19 cellular contexts compared by ENCODE assay signal in genomic region chr12:8953773-8954402, GRCh38. TPM values are rescaled to one million over a fixed set of nuclear protein-coding genes. Genes with fewer than 3 reads are reported as not detected.
DNase-seq lines count a peak whose midpoint lies in the region; ATAC-seq and TF ChIP-seq lines count a peak whose summit lies in the region.
"Had no signal": no experiment of that assay in that cellular context is flagged by ENCODE, and none has a peak within 500 bp of the region (broad histone marks: within the 10 kb centered on the region; RNA-seq: fewer than 3 reads in every experiment).

No MANE protein-coding gene starts in this region.

- peak overlapping the region in 1 of 2 donors; percentile 48 for H3K27ac Mint-ChIP-seq in activated naive CD4-positive, alpha-beta T cell treated with anti-CD3 and anti-CD28 coated beads, Interleukin-2, amount 50 U/mL, for 72 hours
- peak overlapping the region; percentile 88 to 99 for H3K27ac Mint-ChIP-seq in effector memory CD8-positive, alpha-beta T cell
- H3K27ac Mint-ChIP-seq in stimulated activated naive CD8-positive, alpha-beta T cell treated with anti-CD3 and anti-CD28 coated beads, Interleukin-15, Interleukin-2, amounts not matched to agents 100 ng/mL and 50 ng/mL, for 24 hours, result peak overlapping the region; percentile 96
- H3K27ac Mint-ChIP-seq: dendritic cell treated with granulocyte-macrophage colony-stimulating factor and Interleukin-4, amounts not matched to agents 40 ng/mL and 50 ng/mL, for 4 days; H9; type B pancreatic cell; WTC11 had no signal

- no peaks in the 10 kb centered on the region for H3K27me3 ChIP-seq in prostate gland (replicated peaks; ENCODE audit: insufficient read depth)
- H3K27me3 ChIP-seq: ascending aorta had no signal

- no peak overlapping the region for H3K4me3 ChIP-seq in prostate gland
- H3K4me3 ChIP-seq: ascending aorta, lower lobe of right lung had no signal

- H3K4me3 Mint-ChIP-seq in activated T-cell treated with anti-CD3 and anti-CD28 coated beads, Interleukin-2, amount 50 U/mL, for 4 hours, result peak overlapping the region; percentile 68
- H3K4me3 Mint-ChIP-seq in effector memory CD8-positive, alpha-beta T cell, result peak overlapping the region; percentile 82 to 91
- peak overlapping the region; percentile 59 for H3K4me3 Mint-ChIP-seq in stimulated activated naive CD8-positive, alpha-beta T cell treated with anti-CD3 and anti-CD28 coated beads, Interleukin-15, Interleukin-2, amounts not matched to agents 100 ng/mL and 50 ng/mL, for 24 hours
- H3K4me3 Mint-ChIP-seq: dendritic cell treated with granulocyte-macrophage colony-stimulating factor and Interleukin-4, amounts not matched to agents 40 ng/mL and 50 ng/mL, for 4 days; H9; type B pancreatic cell; WTC11 had no signal

- H3K4me1 ChIP-seq in prostate gland (replicated peaks), result no peaks in the 10 kb centered on the region

- no peak overlapping the region for H3K27ac ChIP-seq in prostate gland
- H3K27ac ChIP-seq: ascending aorta, lower lobe of right lung had no signal

- TF ChIP-seq CTCF in prostate gland (IDR thresholded peaks at IDR 0.05), result no peak

- DNase-seq in activated naive CD4-positive, alpha-beta T cell treated with Interleukin-2 at 50 U/mL for 16 hours, result peak; percentile 72
- no peak for DNase-seq in activated naive CD4-positive, alpha-beta T cell treated with anti-CD3 and anti-CD28 coated beads, Interleukin-2, amount 50 U/mL, for 72 hours (ENCODE audit: low spot score in 2 of 2)
- DNase-seq in activated T-cell treated with anti-CD3 and anti-CD28 coated beads, Interleukin-2, amount 50 U/mL, for 4 hours, result peak; percentile 41
- peak; percentile 47 to 61 (median 52) for DNase-seq in effector memory CD8-positive, alpha-beta T cell
- no peak for DNase-seq in prostate gland (ENCODE audit: low spot score)
- DNase-seq: GF-D8, H9, lower lobe of right lung, NCI-H187 treated with DMSO at 0.1 percent for 48 hours, NCI-H748 treated with DMSO at 0.1 percent for 48 hours had no signal

- peaks cover 26 to 38% of the 10 kb centered on the region in 2 donors for H3K36me3 Mint-ChIP-seq in activated naive CD4-positive, alpha-beta T cell treated with anti-CD3 and anti-CD28 coated beads, Interleukin-2, amount 50 U/mL, for 72 hours
- no peaks in the 10 kb centered on the region for H3K36me3 Mint-ChIP-seq in activated T-cell treated with anti-CD3 and anti-CD28 coated beads, Interleukin-2, amount 50 U/mL, for 4 hours (ENCODE audit: insufficient read depth)
- H3K36me3 Mint-ChIP-seq in effector memory CD8-positive, alpha-beta T cell (ENCODE audit: insufficient read depth), result peaks cover 24% of the 10 kb centered on the region
- peaks cover 19% of the 10 kb centered on the region for H3K36me3 Mint-ChIP-seq in stimulated activated naive CD8-positive, alpha-beta T cell treated with anti-CD3 and anti-CD28 coated beads, Interleukin-15, Interleukin-2, amounts not matched to agents 100 ng/mL and 50 ng/mL, for 24 hours (ENCODE audit: low read depth)

- WGBS in prostate gland, result 87% methylated on average over 8 of the region's 8 CpGs

- no peak for ATAC-seq in activated naive CD4-positive, alpha-beta T cell treated with anti-CD3 and anti-CD28 coated beads, Interleukin-2, amount 50 U/mL, for 72 hours
- ATAC-seq in activated T-cell treated with anti-CD3 and anti-CD28 coated beads, Interleukin-2, amount 50 U/mL, for 4 hours, result no peak
- peak; percentile 54 for ATAC-seq in effector memory CD8-positive, alpha-beta T cell (replicated peaks)
- ATAC-seq in GM18909 (IDR thresholded peaks at IDR 0.05; ENCODE audit: poor library complexity, unreplicated experiment) (no peak), HG02763 (IDR thresholded peaks at IDR 0.05; ENCODE audit: unreplicated experiment) (no peak)
- ATAC-seq: lower lobe of right lung, Right ventricle myocardium inferior, sciatic nerve, WTC11 had no signal

- peaks cover 0 to 12% of the 10 kb centered on the region in 2 donors for H3K9me3 Mint-ChIP-seq in activated naive CD4-positive, alpha-beta T cell treated with anti-CD3 and anti-CD28 coated beads, Interleukin-2, amount 50 U/mL, for 72 hours
- H3K9me3 Mint-ChIP-seq in activated T-cell treated with anti-CD3 and anti-CD28 coated beads, Interleukin-2, amount 50 U/mL, for 4 hours, result peaks cover 5% of the 10 kb centered on the region
- H3K9me3 Mint-ChIP-seq in effector memory CD8-positive, alpha-beta T cell, result no peaks in the 10 kb centered on the region
- peaks cover 8% of the 10 kb centered on the region for H3K9me3 Mint-ChIP-seq in stimulated activated naive CD8-positive, alpha-beta T cell treated with anti-CD3 and anti-CD28 coated beads, Interleukin-15, Interleukin-2, amounts not matched to agents 100 ng/mL and 50 ng/mL, for 24 hours
- H3K9me3 Mint-ChIP-seq: type B pancreatic cell had no signal

- H3K4me1 Mint-ChIP-seq in activated T-cell treated with anti-CD3 and anti-CD28 coated beads, Interleukin-2, amount 50 U/mL, for 4 hours (ENCODE audit: low read depth), result peaks cover 73% of the 10 kb centered on the region
- H3K4me1 Mint-ChIP-seq in effector memory CD8-positive, alpha-beta T cell (ENCODE audit: low read depth in 2 of 2), result peaks cover 45 to 65% of the 10 kb centered on the region in 2 donors
- peaks cover 71% of the 10 kb centered on the region for H3K4me1 Mint-ChIP-seq in stimulated activated naive CD8-positive, alpha-beta T cell treated with anti-CD3 and anti-CD28 coated beads, Interleukin-15, Interleukin-2, amounts not matched to agents 100 ng/mL and 50 ng/mL, for 24 hours (ENCODE audit: low read depth)

- intact Hi-C loops in prostate gland (cut with DNase I), result loop anchor here (5.0 to 10.0 kb wide), 2 partner anchors 47 to 81 kb away; no protein-coding TSS in a partner anchor

- no peak for TF ChIP-seq POLR2A in prostate gland (IDR thresholded peaks at IDR 0.05)

- H3K27me3 Mint-ChIP-seq in activated T-cell treated with anti-CD3 and anti-CD28 coated beads, Interleukin-2, amount 50 U/mL, for 4 hours (ENCODE audit: low read depth), result no peaks in the 10 kb centered on the region
- no peaks in the 10 kb centered on the region for H3K27me3 Mint-ChIP-seq in effector memory CD8-positive, alpha-beta T cell
- H3K27me3 Mint-ChIP-seq in stimulated activated naive CD8-positive, alpha-beta T cell treated with anti-CD3 and anti-CD28 coated beads, Interleukin-15, Interleukin-2, amounts not matched to agents 100 ng/mL and 50 ng/mL, for 24 hours, result no peaks in the 10 kb centered on the region
- H3K27me3 Mint-ChIP-seq: dendritic cell treated with granulocyte-macrophage colony-stimulating factor and Interleukin-4, amounts not matched to agents 40 ng/mL and 50 ng/mL, for 4 days; type B pancreatic cell had no signal

- H3K9me3 ChIP-seq in prostate gland, result no peaks in the 10 kb centered on the region
- H3K9me3 ChIP-seq: ascending aorta, lower lobe of right lung had no signal

- no peaks in the 10 kb centered on the region for H3K36me3 ChIP-seq in prostate gland
- H3K36me3 ChIP-seq: ascending aorta, lower lobe of right lung had no signal

RNA-seq across cellular contexts. Expression of gene M6PR, which starts 4.4 kb away (rescaled TPM):
- total RNA-seq in activated naive CD4-positive, alpha-beta T cell treated with anti-CD3 and anti-CD28 coated beads, Interleukin-2, amount 50 U/mL, for 72 hours, result 100 to 1,000 TPM; 153 to 204 TPM
- 100 to 1,000 TPM; 192 to 217 (median 203) TPM for total RNA-seq in activated T-cell treated with anti-CD3 and anti-CD28 coated beads, Interleukin-2, amount 50 U/mL, for 4 hours
- total RNA-seq in prostate gland, result 100 to 1,000 TPM; 128 to 141 TPM

RNA-seq across cellular contexts. Expression of gene KLRG1, which starts 35.5 kb away (rescaled TPM):
- 1 to 10 TPM; 1.6 to 2.7 TPM for total RNA-seq in activated naive CD4-positive, alpha-beta T cell treated with anti-CD3 and anti-CD28 coated beads, Interleukin-2, amount 50 U/mL, for 72 hours
- total RNA-seq in activated T-cell treated with anti-CD3 and anti-CD28 coated beads, Interleukin-2, amount 50 U/mL, for 4 hours, result 1 to 10 TPM; 2.3 to 7.6 (median 5.4) TPM
- total RNA-seq in prostate gland, result 1 to 10 TPM in 1 of 2 donors, under 1 TPM in 1; 0.36 to 4.5 TPM

RNA-seq across cellular contexts. Expression of gene PHC1, which starts 39.6 kb away (rescaled TPM):
- total RNA-seq in activated naive CD4-positive, alpha-beta T cell treated with anti-CD3 and anti-CD28 coated beads, Interleukin-2, amount 50 U/mL, for 72 hours, result 10 to 100 TPM; 18.4 to 35.2 TPM
- 10 to 100 TPM; 10.3 to 15.5 (median 12.1) TPM for total RNA-seq in activated T-cell treated with anti-CD3 and anti-CD28 coated beads, Interleukin-2, amount 50 U/mL, for 4 hours
- total RNA-seq in prostate gland, result 100 to 1,000 TPM in 1 of 2 donors, 10 to 100 TPM in 1; 38.2 to 104 TPM

Comparison
In these comparisons a context has a peak if more than half of its experiments do, and no peak if none do; other contexts are left out.
1. DNase-seq: peak in activated naive CD4-positive, alpha-beta T cell treated with Interleukin-2 at 50 U/mL for 16 hours (single experiment), activated T-cell treated with anti-CD3 and anti-CD28 coated beads, Interleukin-2, amount 50 U/mL, for 4 hours (single experiment) and effector memory CD8-positive, alpha-beta T cell (3 of 3); none in activated naive CD4-positive, alpha-beta T cell treated with anti-CD3 and anti-CD28 coated beads, Interleukin-2, amount 50 U/mL, for 72 hours (0 of 2) and prostate gland (single experiment).
2. Peak in every context shown above with its lines, with median percentiles within 50 percentile points of each other: H3K4me3 Mint-ChIP-seq.